ENCODE assay signal across 8 cellular contexts in the genomic region with DNA sequence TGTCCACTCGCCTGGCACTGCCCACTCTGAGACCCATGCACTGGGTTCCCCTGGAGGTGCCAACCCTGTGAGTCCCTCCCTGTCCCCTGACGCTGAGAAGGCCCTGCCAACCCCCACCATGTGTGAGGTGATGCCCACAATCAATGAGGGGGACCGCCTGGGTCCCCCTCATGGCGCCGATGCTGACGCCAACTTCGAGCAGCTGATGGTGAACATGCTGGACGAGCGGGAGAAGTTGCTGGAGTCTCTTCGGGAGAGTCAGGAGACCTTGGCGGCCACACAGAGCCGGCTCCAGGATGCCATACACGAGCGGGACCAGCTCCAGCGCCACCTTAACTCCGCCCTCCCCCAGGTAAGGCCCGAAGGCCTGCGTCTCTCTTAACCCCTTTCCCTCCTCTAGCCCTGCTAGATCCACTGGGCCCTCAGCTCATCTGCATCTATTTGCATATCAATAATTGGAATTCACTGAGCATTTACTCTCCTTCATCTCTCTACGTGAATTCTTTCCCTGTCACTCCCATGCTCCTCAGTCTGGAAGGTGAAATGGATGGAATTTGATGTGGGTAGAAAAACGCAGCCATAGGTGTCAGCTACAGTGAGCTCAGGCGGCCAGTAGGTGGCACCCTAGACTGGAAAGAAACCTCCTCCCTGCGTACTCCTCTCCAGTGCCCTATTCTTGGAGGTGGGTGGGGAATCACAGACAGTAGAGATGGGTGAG. TPM values are rescaled to one million over a fixed set of nuclear protein-coding genes. Genes with fewer than 3 reads are reported as not detected.
DNase-seq lines count a peak whose midpoint lies in the region; ATAC-seq and TF ChIP-seq lines count a peak whose summit lies in the region.

No MANE protein-coding gene starts in this region.

- in situ Hi-C loops in G401 (cut with HindIII; ENCODE audit: low sequenced_read_pairs), result no loop called here

- H3K27ac ChIP-seq in KMS-11, result peak overlapping the region; percentile 3; the same call in 1 of the 2 replicates
- no peak overlapping the region for H3K27ac ChIP-seq in foreskin keratinocyte
- no peak overlapping the region for H3K27ac ChIP-seq in testis

- H3K36me3 ChIP-seq in KMS-11 (ENCODE audit: insufficient read depth) (no peaks in the 10 kb centered on the region), testis (ENCODE audit: low read depth, missing control alignments) (no peaks in the 10 kb centered on the region)

- no peaks in the 10 kb centered on the region for H3K79me2 ChIP-seq in KMS-11 (ENCODE audit: insufficient read depth, low read depth)

- peak overlapping the region; percentile 22; the same call in 1 of the 2 replicates for H3K9ac ChIP-seq in KMS-11

- H3K27me3 ChIP-seq in KMS-11 (ENCODE audit: insufficient read depth, low read depth) (no peaks in the 10 kb centered on the region), foreskin keratinocyte (peaks cover 9% of the 10 kb centered on the region), testis (no peaks in the 10 kb centered on the region)

- H3K4me3 ChIP-seq in KMS-11 (IDR thresholded peaks at IDR 0.05; ENCODE audit: insufficient read depth, low read depth, low read length) (peak overlapping the region; percentile 61), testis (no peak overlapping the region)

- intact Hi-C loops in testis (cut with DNase I; ENCODE audit: low total_unique reads), result loop anchor here (2.0 kb wide), 1 partner anchor 174 kb away; no protein-coding TSS in a partner anchor

- peak; percentile 60 for ATAC-seq in foreskin keratinocyte
- no peak for ATAC-seq in HG02938 (IDR thresholded peaks at IDR 0.05; ENCODE audit: unreplicated experiment)

- no peaks in the 10 kb centered on the region for H3K9me3 ChIP-seq in testis

- H3K4me1 ChIP-seq in KMS-11 (ENCODE audit: low read depth, poor library complexity, severe bottlenecking), result peaks cover 64% of the 10 kb centered on the region
- H3K4me1 ChIP-seq in foreskin keratinocyte, result no peaks in the 10 kb centered on the region
- no peaks in the 10 kb centered on the region for H3K4me1 ChIP-seq in testis

- 60 to 69% methylated on average over 14 to 21 of the region's 22 CpGs for WGBS in testis, 2 donors

- peak overlapping the region; percentile 78; the same call in 1 of the 2 replicates for H2AFZ ChIP-seq in KMS-11 (ENCODE audit: low read depth)

- H3K4me2 ChIP-seq in KMS-11, result peak overlapping the region; percentile 84

- DNase-seq in G401 (ENCODE audit: low spot score) (peak; percentile 93), RPMI7951 (ENCODE audit: low read depth) (peak; percentile 64), foreskin keratinocyte (peak in 1 of 2 donors; percentile 58), occipital lobe (lab: John Stamatoyannopoulos, UW) (peak; percentile 61), testis (peak; percentile 90)
- DNase-seq in activated T-helper 1 cell treated with anti-CD3 and anti-CD28 coated beads, Interleukin-2, amount 50 U/mL, for 16 hours (ENCODE audit: low read depth in 1 of 2, low spot score in 1 of 2), result peak; percentile 18 to 35

- no peaks in the 10 kb centered on the region for H4K20me1 ChIP-seq in KMS-11 (ENCODE audit: insufficient read depth)

- no peak for TF ChIP-seq POLR2A in testis (IDR thresholded peaks at IDR 0.05)

- peak; percentile 98 for TF ChIP-seq CTCF in KMS-11 (conservative IDR thresholded peaks at IDR 0.05; ENCODE audit: low read depth, low read length)
- TF ChIP-seq CTCF in foreskin keratinocyte (conservative IDR thresholded peaks at IDR 0.05), result peak; percentile 96
- peak; percentile 83 to 90 (median 83) for TF ChIP-seq CTCF in testis (IDR thresholded peaks at IDR 0.05)

RNA-seq across cellular contexts. Expression of gene PPFIA4, which starts 12.8 kb away (rescaled TPM):
- total RNA-seq in G401 (2014; rRNA removed; shearing (Covaris generic)), result 2.1 and 3.4 TPM in 2 replicates
- 2.4 and 4.5 TPM in 2 replicates for total RNA-seq in RPMI7951 (2014; rRNA removed; shearing (Covaris generic))
- 0.25 and 0.99 TPM in 2 replicates for total RNA-seq in foreskin keratinocyte
- 0.11 and 0.12 TPM in 2 replicates for polyA plus RNA-seq in foreskin keratinocyte
- total RNA-seq in occipital lobe, result 11.1 TPM
- 10 to 100 TPM; 27.2 to 33.1 TPM for total RNA-seq in testis
- 6.6 TPM for polyA plus RNA-seq in testis (ENCODE audit: insufficient read depth, low read depth, low replicate concordance)

RNA-seq across cellular contexts. Expression of gene TMEM183A, which starts 31.9 kb away (rescaled TPM):
- total RNA-seq in G401 (2014; rRNA removed; shearing (Covaris generic)), result 177 and 200 TPM in 2 replicates
- total RNA-seq in RPMI7951 (2014; rRNA removed; shearing (Covaris generic)), result 62.9 and 64.3 TPM in 2 replicates
- total RNA-seq in foreskin keratinocyte (66.7 and 67.8 TPM in 2 replicates), occipital lobe (131 TPM), testis (100 to 1,000 TPM; 129 to 135 TPM)
- polyA plus RNA-seq in foreskin keratinocyte (40.3 and 48.3 TPM in 2 replicates), testis (ENCODE audit: insufficient read depth, low read depth, low replicate concordance) (114 TPM)

RNA-seq across cellular contexts. Expression of gene MYOG, which starts 46.8 kb away (rescaled TPM):
- not detected in 2 replicates for total RNA-seq in G401 (2014; rRNA removed; shearing (Covaris generic))
- total RNA-seq in RPMI7951 (2014; rRNA removed; shearing (Covaris generic)), result not detected in 2 replicates
- total RNA-seq in foreskin keratinocyte (not detected in 2 replicates), occipital lobe (not detected), testis (under 1 TPM; 0.25 to 0.47 TPM)
- polyA plus RNA-seq in foreskin keratinocyte (not detected in 2 replicates), testis (ENCODE audit: insufficient read depth, low read depth, low replicate concordance) (1.2 TPM)
